ENCODE assay signal across 8 cellular contexts in the genomic region with DNA sequence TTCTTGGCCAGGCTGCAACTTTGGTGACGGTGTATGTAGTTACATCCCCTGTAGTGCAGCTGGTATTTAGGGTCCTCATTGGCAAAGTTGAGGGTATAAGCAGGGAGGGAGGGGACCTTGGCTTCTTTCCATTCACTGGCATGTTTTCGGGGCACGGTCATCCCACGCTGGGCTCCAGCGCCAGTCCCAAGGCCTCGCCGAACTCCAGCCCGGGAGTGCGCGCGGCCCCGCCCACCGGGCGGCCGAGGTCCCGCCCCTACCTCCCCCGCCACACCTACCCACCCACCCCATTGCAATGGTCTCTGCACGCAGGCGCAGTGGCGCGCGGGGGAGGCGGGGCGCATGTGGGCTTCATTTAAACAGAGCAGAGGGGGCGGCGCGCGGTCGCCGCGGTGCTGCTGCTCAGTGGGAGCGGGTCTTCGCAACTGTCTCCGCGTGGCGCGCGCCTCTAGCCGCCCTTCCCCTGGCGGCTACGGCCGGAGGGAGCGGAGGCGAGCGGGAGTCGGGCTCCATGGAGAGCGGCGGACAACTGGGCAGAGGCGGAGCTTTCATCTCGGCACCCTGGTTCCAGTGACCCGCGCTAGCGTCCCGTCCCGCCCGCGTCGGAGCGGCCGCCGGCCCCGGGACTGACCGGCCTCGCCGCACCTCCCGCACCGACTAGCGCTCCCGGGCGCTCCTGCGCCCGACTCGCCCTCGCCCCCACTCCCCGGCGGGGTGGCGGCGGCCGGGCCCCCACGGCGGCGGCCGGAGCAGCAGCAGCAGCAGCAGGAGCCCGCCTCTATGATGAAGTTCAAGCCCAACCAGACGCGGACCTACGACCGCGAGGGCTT. TPM values are rescaled to one million over a fixed set of nuclear protein-coding genes. Genes with fewer than 3 reads are reported as not detected.
DNase-seq lines count a peak whose midpoint lies in the region; ATAC-seq, FAIRE-seq and TF ChIP-seq lines count a peak whose summit lies in the region.
"Not testable (repeated sequence)": the region's sequence is repeated elsewhere in the genome, so short reads cannot be mapped to it uniquely, and the experiment has no call there.

A gene (plus strand): TSS at position 383 of the 830 bp plus-strand sequence. CDS start 398 bp downstream, at position 781.

- not testable (repeated sequence) for TF ChIP-seq CTCF in H1 (IDR thresholded peaks at IDR 0.05; ENCODE audit: control extremely low read depth in 1 of 3, insufficient read depth in 1 of 3, low read depth in 1 of 3, low read length in 3 of 3)

- not testable (repeated sequence) for TF ChIP-seq EP300 in H1 (IDR thresholded peaks at IDR 0.05; ENCODE audit: borderline replicate concordance in 1 of 2, low read depth in 2 of 2, low read length in 2 of 2)

- H2BK120ac ChIP-seq in H1 (replicated peaks; ENCODE audit: low read depth, low read length), result peak within 1 kb of the TSS; percentile 40

- peak within 1 kb of the TSS; percentile 37 for H4K5ac ChIP-seq in H1 (ENCODE audit: insufficient read length, low read depth, low read length)

- peak within 1 kb of the TSS; percentile 19 for H4K91ac ChIP-seq in H1 (replicated peaks; ENCODE audit: insufficient read length, low read length)

- H3K79me2 ChIP-seq in H1 (ENCODE audit: control insufficient read depth in 1 of 2, insufficient read depth in 2 of 2, low read length in 2 of 2), result peaks cover 18 to 46% of the 10 kb centered on the region in 2 experiments

- ATAC-seq in GM21390 (IDR thresholded peaks at IDR 0.05; ENCODE audit: unreplicated experiment), result peak; percentile 67

- H3K4me3 ChIP-seq in HUES48 (ENCODE audit: low read depth, low read length) (peak within 1 kb of the TSS; percentile 85), NT2/D1 (ENCODE audit: insufficient read length, low read depth) (peak within 1 kb of the TSS; percentile 84), H1 (ENCODE audit: extremely low read depth in 1 of 4, insufficient read depth in 2 of 4, low read depth in 3 of 4, low read length in 4 of 4) (peak within 1 kb of the TSS; percentile 74 to 96 (median 82))

- H3K23ac ChIP-seq in H1 (ENCODE audit: insufficient read length), result not testable (repeated sequence)

- DNase-seq in COR-L47 (lab: John Stamatoyannopoulos, UW) (peak; percentile 89), NT2/D1 (ENCODE audit: low read depth, low spot score) (peak; percentile 90), H1 (ENCODE audit: low read depth in 1 of 2, low spot score in 2 of 2) (peak; percentile 83 to 98), mesenteric fat pad (ENCODE audit: low spot score) (peak; percentile 100)
- peak; percentile 95 to 96 (median 96) for DNase-seq in activated CD8-positive, alpha-beta memory T cell treated with anti-CD3 and anti-CD28 coated beads for 48 hours (ENCODE audit: low read depth in 2 of 3, low spot score in 2 of 3)
- peak; percentile 92 for DNase-seq in stimulated activated CD8-positive, alpha-beta memory T cell treated with anti-CD3 and anti-CD28 coated beads, Interleukin-15, amount 100 ng/mL, for 1 hour (ENCODE audit: low read depth)

- not testable (repeated sequence) for H4K20me1 ChIP-seq in H1 (replicated peaks in 1 of 2; ENCODE audit: control insufficient read depth in 1 of 2, insufficient read depth in 2 of 2, low read length in 2 of 2)

- peak within 1 kb of the TSS; percentile 35; the same call in 1 of the 2 replicates for H4K8ac ChIP-seq in H1 (ENCODE audit: extremely low read depth, insufficient read depth, low read length)

- H3K27me3 ChIP-seq in HUES48 (ENCODE audit: control insufficient read depth, insufficient read depth, low read length); NT2/D1 (ENCODE audit: insufficient read depth, insufficient read length); H1 (replicated peaks in 1 of 4; ENCODE audit: control insufficient read depth in 3 of 4, extremely low read depth in 1 of 4, insufficient read depth in 3 of 4, low read length in 3 of 4): not testable (repeated sequence)

- not testable (repeated sequence) for TF ChIP-seq RAD21 in H1 (IDR thresholded peaks at IDR 0.05 in 1 of 2, conservative IDR thresholded peaks at IDR 0.05 in 1 of 2; ENCODE audit: low read depth in 2 of 2, low read length in 2 of 2)

- H3K9ac ChIP-seq in HUES48 (ENCODE audit: low read depth, low read length), result peak within 1 kb of the TSS; percentile 72
- peak within 1 kb of the TSS; percentile 94 for H3K9ac ChIP-seq in NT2/D1 (ENCODE audit: insufficient read length, low read depth)
- H3K9ac ChIP-seq in H1 (replicated peaks in 1 of 4; ENCODE audit: extremely low read depth in 1 of 4, low read depth in 3 of 4, low read length in 3 of 4), result peak within 1 kb of the TSS; percentile 52 to 85 (median 80)

- peak within 1 kb of the TSS; percentile 77 for H2BK12ac ChIP-seq in H1 (ENCODE audit: low read depth, low read length)

- not testable (repeated sequence) for H3K36me3 ChIP-seq in HUES48 (ENCODE audit: control insufficient read depth, insufficient read depth, low read length); NT2/D1 (ENCODE audit: insufficient read depth, insufficient read length, low read length); H1 (ENCODE audit: control insufficient read depth in 2 of 4, insufficient read depth in 4 of 4, low read length in 3 of 4)

- H3K79me1 ChIP-seq in H1 (ENCODE audit: low read depth, low read length), result not testable (repeated sequence)

- POLR2A ChIA-PET in H1 (lab: Charles Lee; ENCODE audit: partially characterized antibody), result interaction anchor here (1.6 kb wide), 1 partner anchor 1234 kb away, joined by 4 read pairs; no protein-coding TSS in a partner anchor

- H3K27ac ChIP-seq in HUES48 (ENCODE audit: low read depth, low read length), result peak within 1 kb of the TSS; percentile 50
- H3K27ac ChIP-seq in H1 (ENCODE audit: low read depth, low read length), result 0 out of 2 replicates have a peak within 1 kb of the TSS, but pooled peaks have one; percentile 24

- WGBS in H1 (ENCODE audit: extremely low coverage in 1 of 2, insufficient coverage in 1 of 2, insufficient read length in 1 of 2, insufficient replicate concordance in 2 of 2, low coverage in 1 of 2, low lambda C conversion rate in 2 of 2, missing lambda C conversion rate in 1 of 2), 2 experiments, result 2% methylated on average over 21 of the region's 89 CpGs; no CpG with 5 or more reads in 1 of the 2 experiments

- FAIRE-seq in H1 (lab: Jason Lieb, UNC), result not testable (repeated sequence)

- peak within 1 kb of the TSS; percentile 90; the same call in 1 of the 2 replicates for H2BK5ac ChIP-seq in H1 (ENCODE audit: low read depth, low read length)

- H3K4me2 ChIP-seq in H1 (ENCODE audit: insufficient read depth in 1 of 2, low read depth in 2 of 2, low read length in 2 of 2), result peak within 1 kb of the TSS; percentile 75 to 98

- peak within 1 kb of the TSS; percentile 82; the same call in 1 of the 2 replicates for H2BK20ac ChIP-seq in H1 (ENCODE audit: low read length)

- H3K4me1 ChIP-seq in HUES48 (ENCODE audit: control insufficient read depth, insufficient read depth, low read length) (peaks cover 50% of the 10 kb centered on the region), H1 (replicated peaks in 1 of 4; ENCODE audit: control insufficient read depth in 3 of 4, insufficient read depth in 4 of 4, low read length in 3 of 4) (peaks cover 13 to 20% (median 15%) of the 10 kb centered on the region in 4 experiments; a peak in 6 of 7 replicates)
- H3K4me1 ChIP-seq in NT2/D1 (ENCODE audit: insufficient read depth, insufficient read length), result not testable (repeated sequence)

- peak within 1 kb of the TSS; percentile 75; the same call in 1 of the 2 replicates for H2BK15ac ChIP-seq in H1 (ENCODE audit: low read length)

- H2AFZ ChIP-seq in H1 (ENCODE audit: low read length), result peak within 1 kb of the TSS; percentile 96

- H3K9me3 ChIP-seq in HUES48 (ENCODE audit: control insufficient read depth, insufficient read depth, low read length); NT2/D1 (ENCODE audit: insufficient read depth, low read length); H1 (ENCODE audit: insufficient read depth in 2 of 2, low read depth in 1 of 2, low read length in 1 of 2): not testable (repeated sequence)

- peak within 1 kb of the TSS; percentile 11; the same call in 1 of the 2 replicates for H2AK5ac ChIP-seq in H1 (ENCODE audit: low read depth, low read length)

- peak within 1 kb of the TSS; percentile 73 for H3K56ac ChIP-seq in H1 (replicated peaks; ENCODE audit: insufficient read length, low read depth, low read length)

- peaks cover 12% of the 10 kb centered on the region for H3K23me2 ChIP-seq in H1 (ENCODE audit: low read depth, low read length)

- peak within 1 kb of the TSS; percentile 95 for H3K18ac ChIP-seq in H1 (ENCODE audit: extremely low read depth, low read length)

- not testable (repeated sequence) for H3K14ac ChIP-seq in H1 (ENCODE audit: insufficient read length)

- H3K4ac ChIP-seq in H1 (replicated peaks; ENCODE audit: insufficient read length, low read depth, low read length), result peak within 1 kb of the TSS; percentile 2

- CTCF ChIA-PET in H1 (lab: Charles Lee; ENCODE audit: partially characterized antibody), result interaction anchor here (2.3 kb wide), 1 partner anchor 373 kb away, joined by 4 read pairs; no protein-coding TSS in a partner anchor

- peak; percentile 42 to 83 for TF ChIP-seq POLR2A in H1 (IDR thresholded peaks at IDR 0.05; ENCODE audit: control extremely low read depth in 1 of 2, low read depth in 2 of 2, low read length in 2 of 2)

TF ChIP-seq in H1, 55 proteins besides CTCF, POLR2A, EP300 and RAD21 (continues in another document):
- peak; percentile 51 for TF ChIP-seq NRF1 (IDR thresholded peaks at IDR 0.05; ENCODE audit: low read depth, low read length)
- peak; percentile 79 for TF ChIP-seq TAF1 (IDR thresholded peaks at IDR 0.05; ENCODE audit: low read depth, low read length)
- TF ChIP-seq, protein P1, sequence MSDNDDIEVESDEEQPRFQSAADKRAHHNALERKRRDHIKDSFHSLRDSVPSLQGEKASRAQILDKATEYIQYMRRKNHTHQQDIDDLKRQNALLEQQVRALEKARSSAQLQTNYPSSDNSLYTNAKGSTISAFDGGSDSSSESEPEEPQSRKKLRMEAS (IDR thresholded peaks at IDR 0.05), result peak; percentile 44; the same call in 1 of the 2 replicates
- peak in 1 of 2 experiments; percentile 27; a peak in 1 of 4 replicates for TF ChIP-seq HDAC2 (IDR thresholded peaks at IDR 0.05; ENCODE audit: borderline replicate concordance in 1 of 2, low read depth in 2 of 2, low read length in 2 of 2)
- peak; percentile 22 for TF ChIP-seq ASH2L (IDR thresholded peaks at IDR 0.05; ENCODE audit: low read length)

RNA-seq across cellular contexts. Expression of the gene that starts here (rescaled TPM):
- 61.0 and 71.7 TPM in 2 replicates for total RNA-seq in H1 (2021; fragmentation: NEBNext Ultra II Directional; extraction: Animal tissue kit (Norgen Biotek cat#: 25700))
- polyA plus RNA-seq in H1 (2011; rRNA removed), result 12.9 and 17.3 TPM in 2 replicates
- 20.1 TPM for polyA plus RNA-seq in H1 (2011; cell fraction: cytosol; rRNA removed)
- 5.8 TPM for polyA plus RNA-seq in H1 (2011; cell fraction: nucleus; rRNA removed)
- 15.0 to 31.6 TPM (median 17.9 TPM) in 4 replicates for polyA plus RNA-seq in H1 (2012, experiment 1 of 2)
- polyA plus RNA-seq in H1 (2012, experiment 2 of 2), result 8.7 TPM
- 31.7 TPM for polyA plus RNA-seq in H1 (2013, experiment 1 of 2)
- 32.7 TPM for polyA plus RNA-seq in H1 (2013, experiment 2 of 2)
- 17.9 and 19.2 TPM in 2 replicates for polyA minus RNA-seq in H1 (2011; rRNA and poly(A)+ RNA removed)
- 26.9 TPM for polyA minus RNA-seq in H1 (2011; cell fraction: cytosol; rRNA and poly(A)+ RNA removed)
- 18.6 TPM for polyA minus RNA-seq in H1 (2011; cell fraction: nucleus; rRNA and poly(A)+ RNA removed)
- total RNA-seq in mesenteric fat pad, result 119 TPM

Comparison
In these comparisons a context has a peak if more than half of its experiments do, and no peak if none do; other contexts are left out.
1. Peak in every context shown above with its lines: DNase-seq, ATAC-seq, H3K4me3 ChIP-seq and H3K27ac ChIP-seq.